29 cellular contexts compared by ENCODE assay signal in genomic region chr2:229159405-229159804, GRCh38.
"Had no signal": no experiment of that assay in that cellular context is flagged by ENCODE, and none has a peak within 500 bp of the region (broad histone marks: within the 10 kb centered on the region; RNA-seq: fewer than 3 reads in every experiment).

No MANE protein-coding gene starts in this region.

- H3K9me3 ChIP-seq: body of pancreas, esophagus squamous epithelium had no signal

- H3K4me3 ChIP-seq: body of pancreas, esophagus squamous epithelium had no signal

- H3K9me3 Mint-ChIP-seq: activated CD4-positive, alpha-beta memory T cell treated with anti-CD3 and anti-CD28 coated beads for 36 hours had no signal

- H3K4me3 Mint-ChIP-seq: activated B cell treated with CpG ODN at 0.5 μM for 24 hours; activated CD4-positive, alpha-beta memory T cell treated with anti-CD3 and anti-CD28 coated beads for 36 hours; activated naive CD4-positive, alpha-beta T cell treated with anti-CD3 and anti-CD28 coated beads, Interleukin-2, amount 10 ng/mL, durations not matched to agents 7 days and 5 days; activated naive CD8-positive, alpha-beta T cell treated with anti-CD3 and anti-CD28 coated beads, Interleukin-2, amount 10 ng/mL, durations not matched to agents 7 days and 5 days; activated T-cell treated with anti-CD3 and anti-CD28 coated beads, Interleukin-2, amount 50 U/mL, for 24 hours; activated T-cell treated with anti-CD3 and anti-CD28 coated beads, Interleukin-2, amount 50 U/mL, for 72 hours; T-helper 17 cell; T-helper 2 cell treated with Interferon-gamma antibody and Interleukin-4, amounts not matched to agents 5 μg/mL and 100 μg/mL, for 36 hours had no signal

- H3K27me3 ChIP-seq: body of pancreas, esophagus squamous epithelium had no signal

- H3K27ac ChIP-seq: epithelial cell of prostate, esophagus squamous epithelium, WERI-Rb-1 had no signal

- H3K27ac Mint-ChIP-seq: activated B cell treated with CpG ODN at 0.5 μM for 24 hours; activated CD4-positive, alpha-beta memory T cell treated with anti-CD3 and anti-CD28 coated beads for 36 hours; activated naive CD4-positive, alpha-beta T cell treated with anti-CD3 and anti-CD28 coated beads, Interleukin-2, amount 10 ng/mL, durations not matched to agents 7 days and 5 days; activated naive CD8-positive, alpha-beta T cell treated with anti-CD3 and anti-CD28 coated beads, Interleukin-2, amount 10 ng/mL, durations not matched to agents 7 days and 5 days; activated T-cell treated with anti-CD3 and anti-CD28 coated beads, Interleukin-2, amount 50 U/mL, for 24 hours; activated T-cell treated with anti-CD3 and anti-CD28 coated beads, Interleukin-2, amount 50 U/mL, for 72 hours; T-helper 17 cell; T-helper 2 cell treated with Interferon-gamma antibody and Interleukin-4, amounts not matched to agents 5 μg/mL and 100 μg/mL, for 36 hours had no signal

- FAIRE-seq: colon, endometrium, endothelial cell of umbilical vein had no signal

- H3K36me3 Mint-ChIP-seq: activated CD4-positive, alpha-beta memory T cell treated with anti-CD3 and anti-CD28 coated beads for 36 hours; activated naive CD4-positive, alpha-beta T cell treated with anti-CD3 and anti-CD28 coated beads, Interleukin-2, amount 10 ng/mL, durations not matched to agents 7 days and 5 days; activated naive CD4-positive, alpha-beta T cell treated with anti-CD3 and anti-CD28 coated beads, Interleukin-2, amount 50 U/mL, for 72 hours; activated naive CD8-positive, alpha-beta T cell treated with anti-CD3 and anti-CD28 coated beads, Interleukin-2, amount 10 ng/mL, durations not matched to agents 7 days and 5 days had no signal

- ATAC-seq: activated CD4-positive, CD25-positive, alpha-beta regulatory T cell treated with anti-CD3 and anti-CD28 coated beads, Interleukin-2, amount 50 U/mL, for 24 hours; activated naive CD4-positive, alpha-beta T cell treated with anti-CD3 and anti-CD28 coated beads, Interleukin-2, amount 50 U/mL, for 72 hours; activated T-cell treated with anti-CD3 and anti-CD28 coated beads, Interleukin-2, amount 50 U/mL, for 72 hours; T-helper 17 cell had no signal

- H3K4me1 ChIP-seq: esophagus squamous epithelium had no signal

- DNase-seq: activated B cell treated with CpG ODN at 0.5 μM for 24 hours; activated CD4-positive, alpha-beta memory T cell treated with anti-CD3 and anti-CD28 coated beads for 36 hours; activated CD4-positive, alpha-beta T cell treated with anti-CD3 and anti-CD28 coated beads for 48 hours; activated CD4-positive, alpha-beta T cell treated with anti-CD3 and anti-CD28 coated beads, Interleukin-2, amount 50 U/mL, for 1 hour; activated CD8-positive, alpha-beta memory T cell treated with anti-CD3 and anti-CD28 coated beads, Interleukin-2, amount 50 U/mL, for 48 hours; activated gamma-delta T cell; activated naive CD4-positive, alpha-beta T cell; activated naive CD4-positive, alpha-beta T cell treated with anti-CD3 and anti-CD28 coated beads, Interleukin-2, amount 10 ng/mL, durations not matched to agents 7 days and 5 days; activated naive CD8-positive, alpha-beta T cell treated with anti-CD3 and anti-CD28 coated beads, Interleukin-2, amount 10 ng/mL, durations not matched to agents 7 days and 5 days; activated T-cell treated with anti-CD3 and anti-CD28 coated beads for 4 hours; activated T-cell treated with anti-CD3 and anti-CD28 coated beads, Interleukin-2, amount 50 U/mL, for 24 hours; activated T-cell treated with anti-CD3 and anti-CD28 coated beads, Interleukin-2, amount 50 U/mL, for 72 hours; body of pancreas; caudate nucleus; effector CD8-positive, alpha-beta T cell; esophagus squamous epithelium; foreskin melanocyte; head of caudate nucleus; T-helper 1 cell; T-helper 17 cell; T1000; WERI-Rb-1 had no signal

- H3K4me1 Mint-ChIP-seq: activated B cell treated with CpG ODN at 0.5 μM for 24 hours; activated naive CD4-positive, alpha-beta T cell treated with anti-CD3 and anti-CD28 coated beads, Interleukin-2, amount 10 ng/mL, durations not matched to agents 7 days and 5 days; activated naive CD8-positive, alpha-beta T cell treated with anti-CD3 and anti-CD28 coated beads, Interleukin-2, amount 10 ng/mL, durations not matched to agents 7 days and 5 days; T-helper 17 cell had no signal

- H3K27me3 Mint-ChIP-seq: activated B cell treated with CpG ODN at 0.5 μM for 24 hours; activated CD4-positive, alpha-beta memory T cell treated with anti-CD3 and anti-CD28 coated beads for 36 hours; activated naive CD4-positive, alpha-beta T cell treated with anti-CD3 and anti-CD28 coated beads, Interleukin-2, amount 10 ng/mL, durations not matched to agents 7 days and 5 days; activated naive CD8-positive, alpha-beta T cell treated with anti-CD3 and anti-CD28 coated beads, Interleukin-2, amount 10 ng/mL, durations not matched to agents 7 days and 5 days; activated T-cell treated with anti-CD3 and anti-CD28 coated beads, Interleukin-2, amount 50 U/mL, for 24 hours; T-helper 17 cell had no signal

- H3K36me3 ChIP-seq: esophagus squamous epithelium, WERI-Rb-1 had no signal
